ENCODE assay signal across 8 cellular contexts in genomic region chr6:27157461-27158315, GRCh38.
A peak's percentile ranks its signal among the peaks of the same experiment; 100 is the strongest.
DNase-seq lines count a peak whose midpoint lies in the region; ATAC-seq, FAIRE-seq and TF ChIP-seq lines count a peak whose summit lies in the region.

No MANE protein-coding gene starts in this region.

- H3K27me3 Mint-ChIP-seq in osteocyte (ENCODE audit: unreplicated experiment): peaks cover 4% of the 10 kb centered on the region

- TF ChIP-seq POLR2A in thyroid gland (IDR thresholded peaks at IDR 0.05): no peak

- H3K4me3 ChIP-seq in thyroid gland (replicated peaks in 1 of 3): peak overlapping the region in 2 of 3 donors; percentile 7 to 32

- no peaks in the 10 kb centered on the region for H3K36me3 ChIP-seq in thyroid gland

- H3K27ac ChIP-seq in 22Rv1 (peak overlapping the region; percentile 68), foreskin keratinocyte (no peak overlapping the region), thyroid gland (peak overlapping the region; percentile 7 to 57 (median 13))

- no peak for DNase-seq in GM13977 (ENCODE audit: low spot score)
- DNase-seq in HK-2 (ENCODE audit: unreplicated experiment): peak; percentile 64
- peak; percentile 79 for DNase-seq in RCC 7860 (ENCODE audit: low spot score)
- peak; percentile 70 for DNase-seq in activated effector memory CD4-positive, alpha-beta T cell treated with Interleukin-2 at 50 U/mL for 16 hours
- DNase-seq in foreskin keratinocyte: peak; percentile 75 to 90
- no peak for DNase-seq in osteocyte (ENCODE audit: extremely low spot score, unreplicated experiment)
- DNase-seq in thyroid gland: peak; percentile 58 to 65

- no peaks in the 10 kb centered on the region for H3K9me3 Mint-ChIP-seq in osteocyte (ENCODE audit: unreplicated experiment)

- no peak overlapping the region for H3K27ac Mint-ChIP-seq in osteocyte (ENCODE audit: unreplicated experiment)

- no peaks in the 10 kb centered on the region for H3K9me3 ChIP-seq in thyroid gland

- in situ Hi-C loops in GM13977 (cut with MboI; ENCODE audit: low pct_unique_long_range_greater_than_20kb, low sequenced_read_pairs, unreplicated experiment): loop anchor here (10.0 to 25.0 kb wide), 2 partner anchors 737 to 1205 kb away; a partner anchor contains a TSS

- intact Hi-C loops in thyroid gland (cut with DNase I): no loop called here

- H3K4me1 Mint-ChIP-seq in osteocyte (ENCODE audit: unreplicated experiment): peaks cover 17% of the 10 kb centered on the region

- 1 to 7% methylated on average over 24 to 34 of the region's 34 CpGs for WGBS in thyroid gland, 2 donors

- H3K27me3 ChIP-seq in foreskin keratinocyte (no peaks in the 10 kb centered on the region), thyroid gland (no peaks in the 10 kb centered on the region)

- H3K4me1 ChIP-seq in foreskin keratinocyte (no peaks in the 10 kb centered on the region), thyroid gland (no peaks in the 10 kb centered on the region)

- peak; percentile 90 for ATAC-seq in foreskin keratinocyte

- no peaks in the 10 kb centered on the region for H3K36me3 Mint-ChIP-seq in osteocyte (ENCODE audit: unreplicated experiment)

- FAIRE-seq in RCC 7860 (lab: Jason Lieb, UNC): no peak

- peak overlapping the region; percentile 72 for H3K4me3 Mint-ChIP-seq in osteocyte (ENCODE audit: unreplicated experiment)

- TF ChIP-seq CTCF in 22Rv1 (IDR thresholded peaks at IDR 0.05): peak; percentile 78
- TF ChIP-seq CTCF in GM13977 (IDR thresholded peaks at IDR 0.05; ENCODE audit: extremely low read depth, insufficient read depth, missing control alignments): peak; percentile 64
- peak; percentile 72 for TF ChIP-seq CTCF in foreskin keratinocyte (conservative IDR thresholded peaks at IDR 0.05)
- peak; percentile 62 for TF ChIP-seq CTCF in osteocyte (IDR thresholded peaks at IDR 0.05)
- peak in 4 of 6 experiments; percentile 41 to 49 (median 44) for TF ChIP-seq CTCF in thyroid gland (IDR thresholded peaks at IDR 0.05)

Comparison
In these comparisons a context has a peak if more than half of its experiments do, and no peak if none do; other contexts are left out.
1. DNase-seq: peak in HK-2 (single experiment), RCC 7860 (single experiment), activated effector memory CD4-positive, alpha-beta T cell treated with Interleukin-2 at 50 U/mL for 16 hours (single experiment), foreskin keratinocyte (2 of 2) and thyroid gland (2 of 2); none in GM13977 (single experiment) and osteocyte (single experiment).
2. Peak in every context shown above with its lines, with median percentiles within 50 percentile points of each other: CTCF ChIP-seq.